8 cellular contexts compared by ENCODE assay signal in the genomic region with DNA sequence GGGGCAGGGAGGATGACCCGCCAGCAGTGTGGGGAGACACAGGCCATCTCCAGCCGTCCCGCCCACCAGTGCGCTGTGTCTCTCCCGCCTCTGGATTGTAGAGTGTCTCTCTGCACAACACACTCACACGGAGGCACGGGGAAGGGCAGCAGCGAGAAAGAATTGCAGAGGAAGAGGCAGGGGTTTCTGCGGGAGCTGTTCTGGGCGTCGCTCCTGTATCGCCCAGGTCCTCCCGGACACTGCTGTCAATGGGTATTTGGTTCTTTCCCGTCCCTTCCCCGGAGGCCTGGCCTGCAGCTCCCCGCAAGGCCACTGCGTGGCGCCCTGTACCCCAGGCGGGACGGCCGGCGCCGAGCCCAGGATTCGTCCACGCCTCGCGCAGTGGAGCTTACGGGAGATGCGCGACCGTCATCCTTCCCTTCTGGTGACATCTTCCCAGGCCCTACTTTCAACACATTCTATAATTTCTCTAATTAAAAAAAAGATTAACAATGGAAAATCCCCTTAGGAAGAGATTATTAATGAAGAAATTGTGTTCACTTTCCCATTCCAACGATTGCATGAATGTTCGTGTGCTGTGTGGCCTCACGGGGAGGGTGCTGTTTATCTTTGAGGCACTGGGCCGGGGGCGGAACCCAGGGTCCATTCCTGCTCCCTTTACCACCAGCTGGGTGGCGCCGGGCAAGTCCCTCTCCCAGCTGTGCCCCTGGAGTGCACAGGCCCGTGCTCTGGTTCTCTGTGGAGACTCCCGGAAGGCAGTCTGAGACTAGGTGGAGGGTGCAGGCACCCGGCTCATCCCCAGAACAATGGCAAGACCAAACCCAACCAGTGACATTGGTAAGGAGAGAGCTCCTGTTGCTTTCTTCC.
DNase-seq lines count a peak whose midpoint lies in the region; ATAC-seq and TF ChIP-seq lines count a peak whose summit lies in the region.

No MANE protein-coding gene starts in this region.

- in situ Hi-C loops in SK-MEL-5 (cut with HindIII; ENCODE audit: low pct_unique_long_range_greater_than_20kb, low sequenced_read_pairs) = no loop called here

- DNase-seq in heart left ventricle (peak in 1 of 5 donors; percentile 57), Right ventricle myocardium superior (no peak), SK-MEL-5 (ENCODE audit: low read depth, low spot score) (peak; percentile 54), iPS DF 4.7 (ENCODE audit: extremely low read depth, low spot score) (peak; percentile 33), superior temporal gyrus (ENCODE audit: extremely low spot score) (peak; percentile 17)
- no peak for DNase-seq in effector memory CD4-positive, alpha-beta T cell

- H3K27ac ChIP-seq in heart left ventricle = no peak overlapping the region
- no peak overlapping the region for H3K27ac ChIP-seq in effector memory CD4-positive, alpha-beta T cell (ENCODE audit: insufficient read depth, low read length, poor library complexity, severe bottlenecking)

- peaks cover 0 to 43% (median 19%) of the 10 kb centered on the region in 9 donors for H3K27me3 ChIP-seq in heart left ventricle
- no peaks in the 10 kb centered on the region for H3K27me3 ChIP-seq in effector memory CD4-positive, alpha-beta T cell (replicated peaks; ENCODE audit: control insufficient read depth, insufficient read depth, low read length, poor library complexity, severe bottlenecking)

- TF ChIP-seq CTCF in heart left ventricle (IDR thresholded peaks at IDR 0.05) = peak in 10 of 12 donors; percentile 21 to 52 (median 38)

- TF ChIP-seq POLR2A in heart left ventricle (IDR thresholded peaks at IDR 0.05) = no peak

- intact Hi-C loops in heart left ventricle (cut with DNase I) = no loop called here
- intact Hi-C loops in Right ventricle myocardium superior (cut with DNase I) = no loop called here

- H3K4me1 ChIP-seq in heart left ventricle = no peaks in the 10 kb centered on the region
- no peaks in the 10 kb centered on the region for H3K4me1 ChIP-seq in effector memory CD4-positive, alpha-beta T cell (ENCODE audit: control insufficient read depth, insufficient read depth, low read length, poor library complexity, severe bottlenecking)

- WGBS in heart left ventricle, 4 donors = 17 to 20% (median 20%) methylated on average over 38 to 41 of the region's 41 CpGs

- ATAC-seq in heart left ventricle = peak in 1 of 4 donors; percentile 20
- ATAC-seq in Right ventricle myocardium superior (ENCODE audit: poor library complexity) = no peak
- ATAC-seq in GM21360 (IDR thresholded peaks at IDR 0.05; ENCODE audit: unreplicated experiment) = no peak
- ATAC-seq in HG02973 (IDR thresholded peaks at IDR 0.05; ENCODE audit: unreplicated experiment) = no peak

- no peaks in the 10 kb centered on the region for H3K36me3 ChIP-seq in heart left ventricle
- H3K36me3 ChIP-seq in effector memory CD4-positive, alpha-beta T cell (ENCODE audit: control insufficient read depth, insufficient read depth, low read length) = no peaks in the 10 kb centered on the region

- no peak overlapping the region for H3K4me3 ChIP-seq in heart left ventricle
- no peak overlapping the region for H3K4me3 ChIP-seq in effector memory CD4-positive, alpha-beta T cell (ENCODE audit: insufficient read depth, low read depth, low read length, poor library complexity, severe bottlenecking)

- peaks cover 0 to 3% (median 0%) of the 10 kb centered on the region in 12 donors for H3K9me3 ChIP-seq in heart left ventricle
- H3K9me3 ChIP-seq in effector memory CD4-positive, alpha-beta T cell (ENCODE audit: control insufficient read depth, low read length) = no peaks in the 10 kb centered on the region

Comparison
In these comparisons a context has a peak if more than half of its experiments do, and no peak if none do; other contexts are left out.
1. DNase-seq: peak in SK-MEL-5 (single experiment), iPS DF 4.7 (single experiment) and superior temporal gyrus (single experiment); none in Right ventricle myocardium superior (single experiment) and effector memory CD4-positive, alpha-beta T cell (0 of 3).